In genomic region chr3:175411405-175411804, GRCh38 we compare ENCODE assay signal across 1 cellular context.
TF ChIP-seq lines count a peak whose summit lies in the region.

No MANE protein-coding gene starts in this region.

TF ChIP-seq in GM23338, 12 proteins besides CTCF, POLR2A, EP300 and RAD21:
- TF ChIP-seq, protein P1, sequence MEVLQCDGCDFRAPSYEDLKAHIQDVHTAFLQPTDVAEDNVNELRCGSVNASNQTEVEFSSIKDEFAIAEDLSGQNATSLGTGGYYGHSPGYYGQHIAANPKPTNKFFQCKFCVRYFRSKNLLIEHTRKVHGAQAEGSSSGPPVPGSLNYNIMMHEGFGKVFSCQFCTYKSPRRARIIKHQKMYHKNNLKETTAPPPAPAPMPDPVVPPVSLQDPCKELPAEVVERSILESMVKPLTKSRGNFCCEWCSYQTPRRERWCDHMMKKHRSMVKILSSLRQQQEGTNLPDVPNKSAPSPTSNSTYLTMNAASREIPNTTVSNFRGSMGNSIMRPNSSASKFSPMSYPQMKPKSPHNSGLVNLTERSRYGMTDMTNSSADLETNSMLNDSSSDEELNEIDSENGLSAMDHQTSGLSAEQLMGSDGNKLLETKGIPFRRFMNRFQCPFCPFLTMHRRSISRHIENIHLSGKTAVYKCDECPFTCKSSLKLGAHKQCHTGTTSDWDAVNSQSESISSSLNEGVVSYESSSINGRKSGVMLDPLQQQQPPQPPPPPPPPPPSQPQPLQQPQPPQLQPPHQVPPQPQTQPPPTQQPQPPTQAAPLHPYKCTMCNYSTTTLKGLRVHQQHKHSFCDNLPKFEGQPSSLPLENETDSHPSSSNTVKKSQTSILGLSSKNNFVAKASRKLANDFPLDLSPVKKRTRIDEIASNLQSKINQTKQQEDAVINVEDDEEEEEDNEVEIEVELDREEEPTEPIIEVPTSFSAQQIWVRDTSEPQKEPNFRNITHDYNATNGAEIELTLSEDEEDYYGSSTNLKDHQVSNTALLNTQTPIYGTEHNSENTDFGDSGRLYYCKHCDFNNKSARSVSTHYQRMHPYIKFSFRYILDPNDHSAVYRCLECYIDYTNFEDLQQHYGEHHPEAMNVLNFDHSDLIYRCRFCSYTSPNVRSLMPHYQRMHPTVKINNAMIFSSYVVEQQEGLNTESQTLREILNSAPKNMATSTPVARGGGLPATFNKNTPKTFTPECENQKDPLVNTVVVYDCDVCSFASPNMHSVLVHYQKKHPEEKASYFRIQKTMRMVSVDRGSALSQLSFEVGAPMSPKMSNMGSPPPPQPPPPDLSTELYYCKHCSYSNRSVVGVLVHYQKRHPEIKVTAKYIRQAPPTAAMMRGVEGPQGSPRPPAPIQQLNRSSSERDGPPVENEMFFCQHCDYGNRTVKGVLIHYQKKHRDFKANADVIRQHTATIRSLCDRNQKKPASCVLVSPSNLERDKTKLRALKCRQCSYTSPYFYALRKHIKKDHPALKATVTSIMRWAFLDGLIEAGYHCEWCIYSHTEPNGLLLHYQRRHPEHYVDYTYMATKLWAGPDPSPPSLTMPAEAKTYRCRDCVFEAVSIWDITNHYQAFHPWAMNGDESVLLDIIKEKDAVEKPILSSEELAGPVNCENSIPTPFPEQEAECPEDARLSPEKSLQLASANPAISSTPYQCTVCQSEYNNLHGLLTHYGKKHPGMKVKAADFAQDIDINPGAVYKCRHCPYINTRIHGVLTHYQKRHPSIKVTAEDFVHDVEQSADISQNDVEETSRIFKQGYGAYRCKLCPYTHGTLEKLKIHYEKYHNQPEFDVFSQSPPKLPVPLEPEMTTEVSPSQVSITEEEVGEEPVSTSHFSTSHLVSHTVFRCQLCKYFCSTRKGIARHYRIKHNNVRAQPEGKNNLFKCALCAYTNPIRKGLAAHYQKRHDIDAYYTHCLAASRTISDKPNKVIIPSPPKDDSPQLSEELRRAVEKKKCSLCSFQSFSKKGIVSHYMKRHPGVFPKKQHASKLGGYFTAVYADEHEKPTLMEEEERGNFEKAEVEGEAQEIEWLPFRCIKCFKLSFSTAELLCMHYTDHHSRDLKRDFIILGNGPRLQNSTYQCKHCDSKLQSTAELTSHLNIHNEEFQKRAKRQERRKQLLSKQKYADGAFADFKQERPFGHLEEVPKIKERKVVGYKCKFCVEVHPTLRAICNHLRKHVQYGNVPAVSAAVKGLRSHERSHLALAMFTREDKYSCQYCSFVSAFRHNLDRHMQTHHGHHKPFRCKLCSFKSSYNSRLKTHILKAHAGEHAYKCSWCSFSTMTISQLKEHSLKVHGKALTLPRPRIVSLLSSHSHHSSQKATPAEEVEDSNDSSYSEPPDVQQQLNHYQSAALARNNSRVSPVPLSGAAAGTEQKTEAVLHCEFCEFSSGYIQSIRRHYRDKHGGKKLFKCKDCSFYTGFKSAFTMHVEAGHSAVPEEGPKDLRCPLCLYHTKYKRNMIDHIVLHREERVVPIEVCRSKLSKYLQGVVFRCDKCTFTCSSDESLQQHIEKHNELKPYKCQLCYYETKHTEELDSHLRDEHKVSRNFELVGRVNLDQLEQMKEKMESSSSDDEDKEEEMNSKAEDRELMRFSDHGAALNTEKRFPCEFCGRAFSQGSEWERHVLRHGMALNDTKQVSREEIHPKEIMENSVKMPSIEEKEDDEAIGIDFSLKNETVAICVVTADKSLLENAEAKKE (CRISPR knock-in tag; IDR thresholded peaks at IDR 0.05): no peak
- TF ChIP-seq STAT1 (IDR thresholded peaks at IDR 0.05; ENCODE audit: unreplicated experiment) (no peak), ZNF331 (CRISPR knock-in tag; IDR thresholded peaks at IDR 0.05; ENCODE audit: low read depth) (no peak), EZH2 (IDR thresholded peaks at IDR 0.05; ENCODE audit: low read depth, unreplicated experiment) (no peak), NANOG (IDR thresholded peaks at IDR 0.05; ENCODE audit: borderline replicate concordance) (no peak), EZH2phosphoT487 (IDR thresholded peaks at IDR 0.05; ENCODE audit: unreplicated experiment) (no peak)
- TF ChIP-seq, protein P2, sequence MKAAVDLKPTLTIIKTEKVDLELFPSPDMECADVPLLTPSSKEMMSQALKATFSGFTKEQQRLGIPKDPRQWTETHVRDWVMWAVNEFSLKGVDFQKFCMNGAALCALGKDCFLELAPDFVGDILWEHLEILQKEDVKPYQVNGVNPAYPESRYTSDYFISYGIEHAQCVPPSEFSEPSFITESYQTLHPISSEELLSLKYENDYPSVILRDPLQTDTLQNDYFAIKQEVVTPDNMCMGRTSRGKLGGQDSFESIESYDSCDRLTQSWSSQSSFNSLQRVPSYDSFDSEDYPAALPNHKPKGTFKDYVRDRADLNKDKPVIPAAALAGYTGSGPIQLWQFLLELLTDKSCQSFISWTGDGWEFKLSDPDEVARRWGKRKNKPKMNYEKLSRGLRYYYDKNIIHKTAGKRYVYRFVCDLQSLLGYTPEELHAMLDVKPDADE (IDR thresholded peaks at IDR 0.05): no peak
